Comparison of ENCODE assay signal across 24 cellular contexts in genomic region chr3:55630280-55630920, GRCh38.
DNase-seq lines count a peak whose midpoint lies in the region; ATAC-seq and TF ChIP-seq lines count a peak whose summit lies in the region.
"Had no signal": no experiment of that assay in that cellular context is flagged by ENCODE, and none has a peak within 500 bp of the region (broad histone marks: within the 10 kb centered on the region; RNA-seq: fewer than 3 reads in every experiment).

No MANE protein-coding gene starts in this region.

- H3K36me3 ChIP-seq in trophoblast cell (ENCODE audit: control insufficient read depth in 1 of 2, insufficient read depth in 2 of 2, low read length in 2 of 2), result no peaks in the 10 kb centered on the region
- H3K36me3 ChIP-seq: BLaER1 had no signal

- TF ChIP-seq CTCF in WTC11 (IDR thresholded peaks at IDR 0.05), result no peak

- no peak overlapping the region for H3K9ac ChIP-seq in trophoblast cell (ENCODE audit: low read length)
- H3K9ac ChIP-seq: BLaER1 had no signal

- H2AK5ac ChIP-seq in trophoblast cell (ENCODE audit: low read length), result peak overlapping the region; percentile 35

- no peaks in the 10 kb centered on the region for H3K36me3 Mint-ChIP-seq in WTC11
- H3K36me3 Mint-ChIP-seq: CD4-positive, alpha-beta memory T cell had no signal

- H3K4me1 ChIP-seq in trophoblast cell (ENCODE audit: control insufficient read depth in 1 of 2, insufficient read depth in 2 of 2, low read length in 2 of 2), result peaks cover 0 to 9% of the 10 kb centered on the region in 2 experiments
- H3K4me1 ChIP-seq: BLaER1, Caco-2 had no signal

- H3K4me1 Mint-ChIP-seq in WTC11, result peaks cover 15% of the 10 kb centered on the region
- H3K4me1 Mint-ChIP-seq: CD4-positive, alpha-beta memory T cell had no signal

- POLR2A ChIA-PET in WTC11 (lab: Charles Lee), result no interaction called here

- no peak overlapping the region for H3K4me3 ChIP-seq in trophoblast cell (ENCODE audit: low read depth, low read length)
- H3K4me3 ChIP-seq: BLaER1 had no signal

- no peak overlapping the region for H3K4me3 Mint-ChIP-seq in WTC11

- H2BK5ac ChIP-seq in trophoblast cell (ENCODE audit: low read depth, low read length, poor library complexity), result no peak overlapping the region

- no peak overlapping the region for H2BK120ac ChIP-seq in trophoblast cell (ENCODE audit: insufficient read depth, low read length, poor library complexity)

- H3K23ac ChIP-seq in trophoblast cell (ENCODE audit: low read length), result no peak overlapping the region

- H3K18ac ChIP-seq in trophoblast cell (ENCODE audit: low read length), result no peak overlapping the region

- no peak overlapping the region for H4K8ac ChIP-seq in trophoblast cell (ENCODE audit: low read depth, low read length)

- no peak overlapping the region for H3K14ac ChIP-seq in trophoblast cell (ENCODE audit: low read length)

- no peak overlapping the region for H3K4ac ChIP-seq in trophoblast cell (ENCODE audit: low read depth, low read length)

- peaks cover 7% of the 10 kb centered on the region for H3K79me1 ChIP-seq in trophoblast cell (ENCODE audit: low read length)

- DNase-seq in DMS 273 (lab: John Stamatoyannopoulos, UW; ENCODE audit: unreplicated experiment) (peak; percentile 13), DMS 273 treated with DMSO at 0.1 percent for 48 hours (lab: John Stamatoyannopoulos, UW) (no peak), WTC11 (ENCODE audit: low spot score) (no peak), left colon (peak; percentile 70 to 79), trophoblast cell (no peak), germinal center (ENCODE audit: low spot score) (no peak), amniotic stem cell (lab: John Stamatoyannopoulos, UW) (no peak)
- DNase-seq: ACHN; Caco-2; CD4-positive, alpha-beta memory T cell; DMS153; GOT3; Kasumi-1; NCI-H1092; NCI-H1436; NCI-H187 treated with DMSO at 0.1 percent for 48 hours; NCI-H2107; NCI-H446 treated with DMSO at 0.1 percent for 48 hours; NCI-H526 treated with DMSO at 0.1 percent for 48 hours; OCI-M1; Right ventricle myocardium superior had no signal

- H3K27me3 ChIP-seq in trophoblast cell (ENCODE audit: insufficient read depth, low read length), result no peaks in the 10 kb centered on the region
- H3K27me3 ChIP-seq: BLaER1 had no signal

- H3K79me2 ChIP-seq in trophoblast cell (ENCODE audit: control insufficient read depth, insufficient read depth, low read length, poor library complexity), result no peaks in the 10 kb centered on the region

- no CpG with 5 or more reads among the region's 14 CpGs for WGBS in trophoblast cell (ENCODE audit: extremely low coverage, insufficient coverage, insufficient read length)

- no peak overlapping the region for H3K27ac ChIP-seq in trophoblast cell (ENCODE audit: low read depth, low read length)
- H3K27ac ChIP-seq: 22Rv1, BLaER1 had no signal

- intact Hi-C loops in left colon (cut with DNase I, micrococcal nuclease), result no loop called here

- ATAC-seq in WTC11, result peak; percentile 75
- peak; percentile 77 for ATAC-seq in left colon
- no peak for ATAC-seq in GM21528 (IDR thresholded peaks at IDR 0.05; ENCODE audit: low FRiP score, unreplicated experiment)

- H3K27me3 Mint-ChIP-seq in WTC11 (ENCODE audit: low read depth), result no peaks in the 10 kb centered on the region
- H3K27me3 Mint-ChIP-seq: CD4-positive, alpha-beta memory T cell had no signal

- no peak overlapping the region for H2BK12ac ChIP-seq in trophoblast cell (ENCODE audit: low read length)

- no peak overlapping the region for H4K91ac ChIP-seq in trophoblast cell (ENCODE audit: low read depth, low read length)

- no peak overlapping the region for H4K12ac ChIP-seq in trophoblast cell (ENCODE audit: low read depth, low read length)

- H3K9me3 ChIP-seq in trophoblast cell (ENCODE audit: insufficient read depth, low read depth, low read length), result no peaks in the 10 kb centered on the region
- H3K9me3 ChIP-seq: BLaER1, Caco-2 had no signal

- CTCF ChIA-PET in WTC11 (lab: Charles Lee), result interaction anchor here (0.7 to 1.9 kb wide), 6 partner anchors 9 to 91 kb away, joined by 3 to 9 read pairs (median 4); no protein-coding TSS in a partner anchor

- H3K9me3 Mint-ChIP-seq in WTC11, result no peaks in the 10 kb centered on the region

- no peak overlapping the region for H2AFZ ChIP-seq in trophoblast cell (ENCODE audit: insufficient read depth, low read length, poor library complexity)

- no peak overlapping the region for H3K4me2 ChIP-seq in trophoblast cell (ENCODE audit: low read length)
- H3K4me2 ChIP-seq: BLaER1 had no signal

- H3K27ac Mint-ChIP-seq in WTC11, result no peak overlapping the region
- H3K27ac Mint-ChIP-seq: CD4-positive, alpha-beta memory T cell had no signal

TF ChIP-seq in WTC11, 78 proteins besides CTCF, POLR2A, EP300 and RAD21:
- no peak for TF ChIP-seq ZNF416 (CRISPR knock-in tag; IDR thresholded peaks at IDR 0.05)
- no peak for TF ChIP-seq E2F1 (CRISPR knock-in tag; IDR thresholded peaks at IDR 0.05)
- no peak for TF ChIP-seq FOXP4 (CRISPR knock-in tag; IDR thresholded peaks at IDR 0.05)
- TF ChIP-seq ZNF138 (CRISPR knock-in tag; conservative IDR thresholded peaks at IDR 0.05), result no peak
- TF ChIP-seq GABPB1 (CRISPR knock-in tag; IDR thresholded peaks at IDR 0.05), result no peak

Comparison
In these comparisons a context has a peak if more than half of its experiments do, and no peak if none do; other contexts are left out.
1. DNase-seq: peak in DMS 273 (single experiment) and left colon (2 of 2); none in DMS 273 treated with DMSO at 0.1 percent for 48 hours (single experiment), WTC11 (single experiment), trophoblast cell (0 of 2), germinal center (single experiment) and amniotic stem cell (single experiment).